1 cellular context compared by ENCODE assay signal in the genomic region with DNA sequence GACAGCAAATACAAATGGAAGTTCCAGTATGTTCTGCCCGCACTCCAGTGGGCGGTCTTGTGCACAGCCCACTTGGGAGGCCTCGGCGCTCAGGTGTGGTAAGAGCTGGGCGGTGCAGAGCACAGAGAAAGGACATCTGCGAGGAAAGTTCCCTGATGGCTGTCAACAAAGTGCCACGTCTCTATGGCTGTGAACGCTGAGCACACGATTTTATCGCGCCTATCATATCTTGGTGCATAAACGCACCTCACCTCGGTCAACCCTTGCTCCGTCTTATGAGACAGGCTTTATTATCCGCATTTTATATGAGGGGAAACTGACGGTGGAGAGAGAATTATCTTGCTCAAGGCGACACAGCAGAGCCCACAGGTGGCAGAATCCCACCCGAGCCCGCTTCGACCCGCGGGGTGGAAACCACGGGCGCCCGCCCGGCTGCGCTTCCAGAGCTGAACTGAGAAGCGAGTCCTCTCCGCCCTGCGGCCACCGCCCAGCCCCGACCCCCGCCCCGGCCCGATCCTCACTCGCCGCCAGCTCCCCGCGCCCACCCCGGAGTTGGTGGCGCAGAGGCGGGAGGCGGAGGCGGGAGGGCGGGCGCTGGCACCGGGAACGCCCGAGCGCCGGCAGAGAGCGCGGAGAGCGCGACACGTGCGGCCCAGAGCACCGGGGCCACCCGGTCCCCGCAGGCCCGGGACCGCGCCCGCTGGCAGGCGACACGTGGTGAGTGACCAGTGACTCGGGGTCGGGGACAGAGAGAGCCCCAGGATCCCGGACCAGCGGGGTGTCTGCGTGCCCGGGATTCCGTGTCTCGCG.
TF ChIP-seq lines count a peak whose summit lies in the region.

A gene with protein sequence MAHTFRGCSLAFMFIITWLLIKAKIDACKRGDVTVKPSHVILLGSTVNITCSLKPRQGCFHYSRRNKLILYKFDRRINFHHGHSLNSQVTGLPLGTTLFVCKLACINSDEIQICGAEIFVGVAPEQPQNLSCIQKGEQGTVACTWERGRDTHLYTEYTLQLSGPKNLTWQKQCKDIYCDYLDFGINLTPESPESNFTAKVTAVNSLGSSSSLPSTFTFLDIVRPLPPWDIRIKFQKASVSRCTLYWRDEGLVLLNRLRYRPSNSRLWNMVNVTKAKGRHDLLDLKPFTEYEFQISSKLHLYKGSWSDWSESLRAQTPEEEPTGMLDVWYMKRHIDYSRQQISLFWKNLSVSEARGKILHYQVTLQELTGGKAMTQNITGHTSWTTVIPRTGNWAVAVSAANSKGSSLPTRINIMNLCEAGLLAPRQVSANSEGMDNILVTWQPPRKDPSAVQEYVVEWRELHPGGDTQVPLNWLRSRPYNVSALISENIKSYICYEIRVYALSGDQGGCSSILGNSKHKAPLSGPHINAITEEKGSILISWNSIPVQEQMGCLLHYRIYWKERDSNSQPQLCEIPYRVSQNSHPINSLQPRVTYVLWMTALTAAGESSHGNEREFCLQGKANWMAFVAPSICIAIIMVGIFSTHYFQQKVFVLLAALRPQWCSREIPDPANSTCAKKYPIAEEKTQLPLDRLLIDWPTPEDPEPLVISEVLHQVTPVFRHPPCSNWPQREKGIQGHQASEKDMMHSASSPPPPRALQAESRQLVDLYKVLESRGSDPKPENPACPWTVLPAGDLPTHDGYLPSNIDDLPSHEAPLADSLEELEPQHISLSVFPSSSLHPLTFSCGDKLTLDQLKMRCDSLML (plus strand): TSS at position 623 of the 810 bp plus-strand sequence. CDS start 12,496 bp downstream, outside the sequence.

TF ChIP-seq in SK-N-SH, 30 proteins besides CTCF, POLR2A, EP300 and RAD21 (continued from another document):
- TF ChIP-seq, protein P1, sequence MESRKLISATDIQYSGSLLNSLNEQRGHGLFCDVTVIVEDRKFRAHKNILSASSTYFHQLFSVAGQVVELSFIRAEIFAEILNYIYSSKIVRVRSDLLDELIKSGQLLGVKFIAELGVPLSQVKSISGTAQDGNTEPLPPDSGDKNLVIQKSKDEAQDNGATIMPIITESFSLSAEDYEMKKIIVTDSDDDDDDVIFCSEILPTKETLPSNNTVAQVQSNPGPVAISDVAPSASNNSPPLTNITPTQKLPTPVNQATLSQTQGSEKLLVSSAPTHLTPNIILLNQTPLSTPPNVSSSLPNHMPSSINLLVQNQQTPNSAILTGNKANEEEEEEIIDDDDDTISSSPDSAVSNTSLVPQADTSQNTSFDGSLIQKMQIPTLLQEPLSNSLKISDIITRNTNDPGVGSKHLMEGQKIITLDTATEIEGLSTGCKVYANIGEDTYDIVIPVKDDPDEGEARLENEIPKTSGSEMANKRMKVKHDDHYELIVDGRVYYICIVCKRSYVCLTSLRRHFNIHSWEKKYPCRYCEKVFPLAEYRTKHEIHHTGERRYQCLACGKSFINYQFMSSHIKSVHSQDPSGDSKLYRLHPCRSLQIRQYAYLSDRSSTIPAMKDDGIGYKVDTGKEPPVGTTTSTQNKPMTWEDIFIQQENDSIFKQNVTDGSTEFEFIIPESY (IDR thresholded peaks at IDR 0.05; ENCODE audit: borderline replicate concordance, low read depth) = no peak
- no peak for TF ChIP-seq RFX5 (IDR thresholded peaks at IDR 0.05; ENCODE audit: low read length)
- TF ChIP-seq FOSL2 (IDR thresholded peaks at IDR 0.05; ENCODE audit: borderline replicate concordance, low read depth) = no peak
- TF ChIP-seq USF2 (IDR thresholded peaks at IDR 0.05; ENCODE audit: borderline replicate concordance, low read depth, low read length) = no peak
- TF ChIP-seq SIN3A (IDR thresholded peaks at IDR 0.05; ENCODE audit: borderline replicate concordance, low read depth, low read length) = no peak
- no peak for TF ChIP-seq MAX (IDR thresholded peaks at IDR 0.05; ENCODE audit: low read depth)
- no peak for TF ChIP-seq MEF2A (IDR thresholded peaks at IDR 0.05; ENCODE audit: borderline replicate concordance, low read depth)
- no peak for TF ChIP-seq GABPA (IDR thresholded peaks at IDR 0.05; ENCODE audit: low read depth)
- TF ChIP-seq FOXJ3 (CRISPR knock-in tag; IDR thresholded peaks at IDR 0.05) = no peak
